In genomic region chr6:159679091-159680077, GRCh38 we compare ENCODE assay signal across 8 cellular contexts. TPM values are rescaled to one million over a fixed set of nuclear protein-coding genes. Genes with fewer than 3 reads are reported as not detected.
DNase-seq lines count a peak whose midpoint lies in the region; ATAC-seq and TF ChIP-seq lines count a peak whose summit lies in the region.

No MANE protein-coding gene starts in this region.

- H3K36me3 Mint-ChIP-seq in activated T-cell treated with anti-CD3 and anti-CD28 coated beads, Interleukin-2, amount 50 U/mL, for 4 hours (ENCODE audit: insufficient read depth), result peaks cover 32% of the 10 kb centered on the region

- H3K4me1 ChIP-seq in gastroesophageal sphincter (peaks cover 0 to 63% (median 2%) of the 10 kb centered on the region in 3 donors), thyroid gland (no peaks in the 10 kb centered on the region)

- TF ChIP-seq POLR2A in gastroesophageal sphincter (IDR thresholded peaks at IDR 0.05) (no peak), thyroid gland (IDR thresholded peaks at IDR 0.05) (no peak)

- peak overlapping the region; percentile 35 for H3K27ac ChIP-seq in AG04450 (ENCODE audit: low read depth, low read length)
- H3K27ac ChIP-seq in gastroesophageal sphincter, result peak overlapping the region in 3 of 4 donors; percentile 46 to 61 (median 59)
- H3K27ac ChIP-seq in thyroid gland, result no peak overlapping the region

- CTCF ChIA-PET in AG04450 (lab: Charles Lee), result interaction anchor here (1.1 to 3.6 kb wide), 4 partner anchors 11 to 506 kb away, joined by 4 to 29 read pairs (median 6); no protein-coding TSS in a partner anchor

- peaks cover 25% of the 10 kb centered on the region for H3K4me1 Mint-ChIP-seq in activated T-cell treated with anti-CD3 and anti-CD28 coated beads, Interleukin-2, amount 50 U/mL, for 4 hours (ENCODE audit: low read depth)

- H3K4me3 ChIP-seq in AG04450 (ENCODE audit: low read depth, low read length), result no peak overlapping the region
- H3K4me3 ChIP-seq in gastroesophageal sphincter, result no peak overlapping the region
- H3K4me3 ChIP-seq in thyroid gland (replicated peaks in 1 of 3), result no peak overlapping the region

- H3K9me3 ChIP-seq in AG04450 (ENCODE audit: control insufficient read depth, insufficient read depth, low read length) (no peaks in the 10 kb centered on the region), gastroesophageal sphincter (no peaks in the 10 kb centered on the region), thyroid gland (no peaks in the 10 kb centered on the region)

- 53% methylated on average over 5 of the region's 5 CpGs for WGBS in gastroesophageal sphincter (ENCODE audit: low coverage in 1 of 2), 2 donors
- WGBS in thyroid gland, 2 donors, result 83 to 85% methylated on average over 5 of the region's 5 CpGs

- peak; percentile 55 for DNase-seq in AG04450 (ENCODE audit: low read depth, low spot score)
- DNase-seq in activated T-cell treated with anti-CD3 and anti-CD28 coated beads, Interleukin-2, amount 50 U/mL, for 4 hours, result no peak
- no peak for DNase-seq in thyroid gland
- DNase-seq in DMS53 treated with DMSO at 0.1 percent for 48 hours (lab: John Stamatoyannopoulos, UW; ENCODE audit: unreplicated experiment), result no peak
- DNase-seq in NCI-H2107 treated with DMSO at 0.1 percent for 48 hours (lab: John Stamatoyannopoulos, UW; ENCODE audit: unreplicated experiment), result no peak
- DNase-seq in NCI-H2227 (lab: John Stamatoyannopoulos, UW; ENCODE audit: unreplicated experiment), result no peak

- POLR2A ChIA-PET in AG04450 (lab: Yijun Ruan, JAX), result interaction anchor here (0.6 to 1.6 kb wide), 7 partner anchors 7 to 751 kb away, joined by 3 to 6 read pairs (median 4); partner anchors contain the start of genes MRPL18, SOD2, TCP1 and WTAP

- no peak overlapping the region for H3K4me3 Mint-ChIP-seq in activated T-cell treated with anti-CD3 and anti-CD28 coated beads, Interleukin-2, amount 50 U/mL, for 4 hours

- no peak for TF ChIP-seq EP300 in gastroesophageal sphincter (IDR thresholded peaks at IDR 0.05)

- ATAC-seq in GM19043 (IDR thresholded peaks at IDR 0.05; ENCODE audit: low read depth, unreplicated experiment), result peak; percentile 50
- peak; percentile 71 to 74 for ATAC-seq in activated T-cell treated with anti-CD3 and anti-CD28 coated beads, Interleukin-2, amount 50 U/mL, for 4 hours
- peak; percentile 36 for ATAC-seq in gastroesophageal sphincter

- TF ChIP-seq CTCF in AG04450 (IDR thresholded peaks at IDR 0.05; ENCODE audit: low read depth, low read length) (no peak), gastroesophageal sphincter (IDR thresholded peaks at IDR 0.05) (no peak), thyroid gland (IDR thresholded peaks at IDR 0.05) (no peak)

- H3K36me3 ChIP-seq in gastroesophageal sphincter (peaks cover 4 to 61% of the 10 kb centered on the region in 2 donors), thyroid gland (peaks cover 26 to 29% of the 10 kb centered on the region in 2 donors)

- no peaks in the 10 kb centered on the region for H3K27me3 ChIP-seq in AG04450 (ENCODE audit: control insufficient read depth, insufficient read depth, low read length)
- no peaks in the 10 kb centered on the region for H3K27me3 ChIP-seq in gastroesophageal sphincter
- H3K27me3 ChIP-seq in thyroid gland, result no peaks in the 10 kb centered on the region

- no peaks in the 10 kb centered on the region for H3K9me3 Mint-ChIP-seq in activated T-cell treated with anti-CD3 and anti-CD28 coated beads, Interleukin-2, amount 50 U/mL, for 4 hours

- no peaks in the 10 kb centered on the region for H3K27me3 Mint-ChIP-seq in activated T-cell treated with anti-CD3 and anti-CD28 coated beads, Interleukin-2, amount 50 U/mL, for 4 hours (ENCODE audit: low read depth)

- intact Hi-C loops in thyroid gland (cut with DNase I), result no loop called here

RNA-seq across cellular contexts. Expression of gene SOD2, which starts 13.7 kb away (rescaled TPM):
- 126 and 194 TPM in 2 replicates for polyA plus RNA-seq in AG04450 (2011; rRNA removed)
- 205 and 289 TPM in 2 replicates for polyA minus RNA-seq in AG04450 (2011; rRNA and poly(A)+ RNA removed)
- total RNA-seq in activated T-cell treated with anti-CD3 and anti-CD28 coated beads, Interleukin-2, amount 50 U/mL, for 4 hours, result 100 to 1,000 TPM; 116 to 147 (median 133) TPM
- 100 to 1,000 TPM; 256 to 921 (median 488) TPM for total RNA-seq in gastroesophageal sphincter
- 100 to 1,000 TPM; 132 to 601 (median 296) TPM for total RNA-seq in thyroid gland

RNA-seq across cellular contexts. Expression of gene WTAP, which starts 47.9 kb away (rescaled TPM):
- 38.5 and 45.7 TPM in 2 replicates for polyA plus RNA-seq in AG04450 (2011; rRNA removed)
- polyA minus RNA-seq in AG04450 (2011; rRNA and poly(A)+ RNA removed), result 30.6 and 37.9 TPM in 2 replicates
- total RNA-seq in activated T-cell treated with anti-CD3 and anti-CD28 coated beads, Interleukin-2, amount 50 U/mL, for 4 hours, result 100 to 1,000 TPM; 103 to 108 (median 104) TPM
- total RNA-seq in gastroesophageal sphincter, result 100 to 1,000 TPM in 1 of 4 donors, 10 to 100 TPM in 3; 52.1 to 123 (median 79.9) TPM
- total RNA-seq in thyroid gland, result 100 to 1,000 TPM in 3 of 4 donors, 10 to 100 TPM in 1; 83.6 to 132 (median 119) TPM

Comparison
In these comparisons a context has a peak if more than half of its experiments do, and no peak if none do; other contexts are left out.
1. H3K27ac ChIP-seq: peak in AG04450 (single experiment) and gastroesophageal sphincter (3 of 4); none in thyroid gland (0 of 3).
2. Peak in every context shown above with its lines, with median percentiles within 50 percentile points of each other: ATAC-seq.